Comparison of ENCODE assay signal across 23 cellular contexts in genomic region chr9:92414566-92414965, GRCh38. TPM values are rescaled to one million over a fixed set of nuclear protein-coding genes. Genes with fewer than 3 reads are reported as not detected.
"Had no signal": no experiment of that assay in that cellular context is flagged by ENCODE, and none has a peak within 500 bp of the region (broad histone marks: within the 10 kb centered on the region; RNA-seq: fewer than 3 reads in every experiment).

No MANE protein-coding gene starts in this region.

- H3K9me3 Mint-ChIP-seq: activated naive CD8-positive, alpha-beta T cell treated with anti-CD3 and anti-CD28 coated beads, Interleukin-2, amount 10 ng/mL, durations not matched to agents 7 days and 5 days; activated T-helper 1 cell treated with anti-CD3 and anti-CD28 coated beads, Interleukin-12 subunit alpha, Interleukin-12 subunit beta, Interleukin-2, Interleukin-4 antibody, amounts not matched to agents 30 ng/mL and 10 ng/mL and 1 ng/mL, durations not matched to agents 14 hours and 24 hours and 36 hours; dendritic cell treated with granulocyte-macrophage colony-stimulating factor and Interleukin-4, amounts not matched to agents 40 ng/mL and 50 ng/mL, for 4 days; effector memory CD8-positive, alpha-beta T cell had no signal

- DNase-seq: activated CD4-positive, alpha-beta T cell treated with anti-CD3 and anti-CD28 coated beads, Interleukin-2, amount 50 U/mL, for 1 hour; activated CD8-positive, alpha-beta memory T cell treated with anti-CD3 and anti-CD28 coated beads for 24 hours; activated naive CD4-positive, alpha-beta T cell; activated naive CD8-positive, alpha-beta T cell treated with anti-CD3 and anti-CD28 coated beads, Interleukin-2, amount 10 ng/mL, durations not matched to agents 7 days and 5 days; anterior cingulate cortex; cerebellar nuclear complex; effector memory CD8-positive, alpha-beta T cell; gastrocnemius medialis; heart right ventricle; left cardiac atrium; lower lobe of right lung; midbrain; pancreas; stimulated activated CD4-positive, alpha-beta T cell treated with anti-CD3 and anti-CD28 coated beads, Interleukin-2, amount 100 ng/mL, for 48 hours; stimulated activated naive CD4-positive, alpha-beta T cell; T-helper 2 cell; tibial artery had no signal

- H3K27ac Mint-ChIP-seq: activated naive CD8-positive, alpha-beta T cell treated with anti-CD3 and anti-CD28 coated beads, Interleukin-2, amount 10 ng/mL, durations not matched to agents 7 days and 5 days; activated T-helper 1 cell treated with anti-CD3 and anti-CD28 coated beads, Interleukin-12 subunit alpha, Interleukin-12 subunit beta, Interleukin-2, Interleukin-4 antibody, amounts not matched to agents 30 ng/mL and 10 ng/mL and 1 ng/mL, durations not matched to agents 14 hours and 24 hours and 36 hours; dendritic cell treated with granulocyte-macrophage colony-stimulating factor and Interleukin-4, amounts not matched to agents 40 ng/mL and 50 ng/mL, for 4 days; effector memory CD8-positive, alpha-beta T cell had no signal

- H3K4me3 Mint-ChIP-seq: activated naive CD8-positive, alpha-beta T cell treated with anti-CD3 and anti-CD28 coated beads, Interleukin-2, amount 10 ng/mL, durations not matched to agents 7 days and 5 days; activated T-helper 1 cell treated with anti-CD3 and anti-CD28 coated beads, Interleukin-12 subunit alpha, Interleukin-12 subunit beta, Interleukin-2, Interleukin-4 antibody, amounts not matched to agents 30 ng/mL and 10 ng/mL and 1 ng/mL, durations not matched to agents 14 hours and 24 hours and 36 hours; dendritic cell treated with granulocyte-macrophage colony-stimulating factor and Interleukin-4, amounts not matched to agents 40 ng/mL and 50 ng/mL, for 4 days; effector memory CD8-positive, alpha-beta T cell had no signal

- H3K36me3 ChIP-seq: breast epithelium, gastrocnemius medialis, heart right ventricle, lower lobe of right lung, pancreas, tibial artery had no signal

- H3K27me3 ChIP-seq: breast epithelium, gastrocnemius medialis, heart right ventricle, pancreas, tibial artery had no signal

- H3K4me3 ChIP-seq: breast epithelium, gastrocnemius medialis, heart right ventricle, lower lobe of right lung, pancreas, tibial artery had no signal

- H3K27ac ChIP-seq: breast epithelium, epithelial cell of prostate, gastrocnemius medialis, heart right ventricle, lower lobe of right lung, pancreas, tibial artery had no signal

- ATAC-seq: activated CD4-positive, CD25-positive, alpha-beta regulatory T cell treated with anti-CD3 and anti-CD28 coated beads, Interleukin-2, amount 50 U/mL, for 24 hours; effector memory CD8-positive, alpha-beta T cell; gastrocnemius medialis; heart right ventricle; left cardiac atrium; lower lobe of right lung; pancreas had no signal

- H3K4me1 ChIP-seq: breast epithelium, gastrocnemius medialis, lower lobe of right lung, pancreas, tibial artery had no signal

- H3K9me3 ChIP-seq: breast epithelium, gastrocnemius medialis, lower lobe of right lung, pancreas, tibial artery had no signal

- H3K27me3 Mint-ChIP-seq: activated naive CD8-positive, alpha-beta T cell treated with anti-CD3 and anti-CD28 coated beads, Interleukin-2, amount 10 ng/mL, durations not matched to agents 7 days and 5 days; dendritic cell treated with granulocyte-macrophage colony-stimulating factor and Interleukin-4, amounts not matched to agents 40 ng/mL and 50 ng/mL, for 4 days; effector memory CD8-positive, alpha-beta T cell had no signal

RNA-seq across cellular contexts. Expression of gene OMD, which starts 9.7 kb away (rescaled TPM):
- total RNA-seq: activated naive CD8-positive, alpha-beta T cell treated with anti-CD3 and anti-CD28 coated beads, Interleukin-2, amount 10 ng/mL, durations not matched to agents 7 days and 5 days; activated T-helper 1 cell treated with anti-CD3 and anti-CD28 coated beads, Interleukin-12 subunit alpha, Interleukin-12 subunit beta, Interleukin-2, Interleukin-4 antibody, amounts not matched to agents 30 ng/mL and 10 ng/mL and 1 ng/mL, durations not matched to agents 14 hours and 24 hours and 36 hours; myocyte had no signal

RNA-seq across cellular contexts. Expression of gene OGN, which starts 10.2 kb away (rescaled TPM):
- total RNA-seq: activated naive CD8-positive, alpha-beta T cell treated with anti-CD3 and anti-CD28 coated beads, Interleukin-2, amount 10 ng/mL, durations not matched to agents 7 days and 5 days; activated T-helper 1 cell treated with anti-CD3 and anti-CD28 coated beads, Interleukin-12 subunit alpha, Interleukin-12 subunit beta, Interleukin-2, Interleukin-4 antibody, amounts not matched to agents 30 ng/mL and 10 ng/mL and 1 ng/mL, durations not matched to agents 14 hours and 24 hours and 36 hours; myocyte had no signal
